Comparison of ENCODE assay signal across 5 cellular contexts in genomic region chr6:7071405-7071804, GRCh38.
"Had no signal": no experiment of that assay in that cellular context is flagged by ENCODE, and none has a peak within 500 bp of the region (broad histone marks: within the 10 kb centered on the region; RNA-seq: fewer than 3 reads in every experiment).

No MANE protein-coding gene starts in this region.

- H3K4me3 ChIP-seq: GM23338 had no signal

- H3K4me2 ChIP-seq: GM23338 had no signal

- DNase-seq: H9, HCEC 1CT, IMR-90, KBM-7 had no signal

- ATAC-seq: GM23338 had no signal

- H2AFZ ChIP-seq: GM23338 had no signal
